32 cellular contexts compared by ENCODE assay signal in genomic region chr13:111469450-111469849, GRCh38.
"Had no signal": no experiment of that assay in that cellular context is flagged by ENCODE, and none has a peak within 500 bp of the region (broad histone marks: within the 10 kb centered on the region; RNA-seq: fewer than 3 reads in every experiment).

No MANE protein-coding gene starts in this region.

- H2AFZ ChIP-seq: neural progenitor cell, parathyroid adenoma had no signal

- ATAC-seq: naive thymus-derived CD4-positive, alpha-beta T cell; natural killer cell; psoas muscle; right cardiac atrium; right lobe of liver; stimulated activated memory B cell treated with anti-CD40 and anti-IgM and Interleukin-4, amounts not matched to agents 10 μg/mL and 1 μg/mL and 100 μg/mL, for 72 hours; stimulated activated naive CD8-positive, alpha-beta T cell treated with anti-CD3 and anti-CD28 coated beads, Interleukin-15, amount 100 ng/mL, for 72 hours; stimulated activated naive CD8-positive, alpha-beta T cell treated with anti-CD3 and anti-CD28 coated beads, Interleukin-15, Interleukin-2, amounts not matched to agents 100 U/mL and 50 U/mL, for 24 hours; upper lobe of right lung had no signal

- H3K36me3 Mint-ChIP-seq: naive thymus-derived CD4-positive, alpha-beta T cell; natural killer cell; neural progenitor cell; stimulated activated memory B cell treated with anti-CD40 and anti-IgM and Interleukin-4, amounts not matched to agents 10 μg/mL and 1 μg/mL and 100 μg/mL, for 72 hours; type B pancreatic cell had no signal

- H3K4me1 ChIP-seq: neural progenitor cell, parathyroid adenoma, psoas muscle, right lobe of liver, suprapubic skin, transverse colon, upper lobe of right lung, uterus had no signal

- H3K4me1 Mint-ChIP-seq: naive thymus-derived CD4-positive, alpha-beta T cell; natural killer cell; nephron; neural progenitor cell; stimulated activated memory B cell treated with anti-CD40 and anti-IgM and Interleukin-4, amounts not matched to agents 10 μg/mL and 1 μg/mL and 100 μg/mL, for 72 hours; stimulated activated naive CD8-positive, alpha-beta T cell treated with anti-CD3 and anti-CD28 coated beads, Interleukin-15, amount 100 ng/mL, for 72 hours had no signal

- H3K9me3 Mint-ChIP-seq: natural killer cell; nephron; stimulated activated naive CD8-positive, alpha-beta T cell treated with anti-CD3 and anti-CD28 coated beads, Interleukin-15, amount 100 ng/mL, for 72 hours; type B pancreatic cell had no signal

- H3K9me3 ChIP-seq: neutrophil, ovary, right lobe of liver, spleen, suprapubic skin, thoracic aorta, thyroid gland, transverse colon, upper lobe of right lung, uterus had no signal

- H3K4me3 ChIP-seq: neural progenitor cell, ovary, psoas muscle, right lobe of liver, skin epidermis, smooth muscle cell, spleen, suprapubic skin, thoracic aorta, thyroid gland, transverse colon, upper lobe of right lung, uterus had no signal

- H3K9ac ChIP-seq: neural progenitor cell, parathyroid adenoma had no signal

- H3K4me2 ChIP-seq: neural progenitor cell, smooth muscle cell had no signal

- DNase-seq: natural killer cell; nucleus accumbens; ovary; psoas muscle; right cardiac atrium; stimulated activated CD4-positive, alpha-beta T cell treated with anti-CD3 and anti-CD28 coated beads, Interleukin-12 subunit alpha, Interleukin-12 subunit beta, amount 100 ng/mL, for 4 hours; stimulated activated CD4-positive, alpha-beta T cell treated with anti-CD3 and anti-CD28 coated beads, Interleukin-1b, Interleukin-23, amount 100 ng/mL, for 48 hours; stimulated activated CD4-positive, alpha-beta T cell treated with anti-CD3 and anti-CD28 coated beads, Interleukin-4, amount 100 ng/mL, for 1 hour; stimulated activated CD4-positive, alpha-beta T cell treated with anti-CD3 and anti-CD28 coated beads, Interleukin-4, amount 100 ng/mL, for 4 hours; stimulated activated CD8-positive, alpha-beta memory T cell treated with anti-CD3 and anti-CD28 coated beads, Interleukin-4, amount 100 ng/mL, for 48 hours; stimulated activated naive CD4-positive, alpha-beta T cell; stimulated activated naive CD8-positive, alpha-beta T cell treated with anti-CD3 and anti-CD28 coated beads, Interleukin-15, amount 100 ng/mL, for 72 hours; stimulated activated naive CD8-positive, alpha-beta T cell treated with anti-CD3 and anti-CD28 coated beads, Interleukin-15, Interleukin-2, amounts not matched to agents 100 U/mL and 50 U/mL, for 24 hours; substantia nigra; transverse colon; upper lobe of right lung; uterus had no signal

- H3K36me3 ChIP-seq: neural progenitor cell, neutrophil, ovary, right lobe of liver, spleen, suprapubic skin, thoracic aorta, thyroid gland, transverse colon, upper lobe of right lung, uterus had no signal

- H3K27ac ChIP-seq: neural progenitor cell, neutrophil, ovary, parathyroid adenoma, psoas muscle, right lobe of liver, skin epidermis, suprapubic skin, thoracic aorta, thyroid gland, transverse colon, upper lobe of right lung, uterus had no signal

- H3K4me3 Mint-ChIP-seq: naive thymus-derived CD4-positive, alpha-beta T cell; natural killer cell; nephron; neural progenitor cell; stimulated activated memory B cell treated with anti-CD40 and anti-IgM and Interleukin-4, amounts not matched to agents 10 μg/mL and 1 μg/mL and 100 μg/mL, for 72 hours; stimulated activated naive CD8-positive, alpha-beta T cell treated with anti-CD3 and anti-CD28 coated beads, Interleukin-15, amount 100 ng/mL, for 72 hours; type B pancreatic cell had no signal

- H3K27me3 ChIP-seq: neural progenitor cell, ovary, right lobe of liver, thyroid gland had no signal

- H3K27ac Mint-ChIP-seq: naive thymus-derived CD4-positive, alpha-beta T cell; natural killer cell; nephron; neural progenitor cell; progenitor cell of endocrine pancreas; stimulated activated memory B cell treated with anti-CD40 and anti-IgM and Interleukin-4, amounts not matched to agents 10 μg/mL and 1 μg/mL and 100 μg/mL, for 72 hours; stimulated activated naive CD8-positive, alpha-beta T cell treated with anti-CD3 and anti-CD28 coated beads, Interleukin-15, amount 100 ng/mL, for 72 hours; type B pancreatic cell had no signal
